ENCODE assay signal across 23 cellular contexts in the genomic region with DNA sequence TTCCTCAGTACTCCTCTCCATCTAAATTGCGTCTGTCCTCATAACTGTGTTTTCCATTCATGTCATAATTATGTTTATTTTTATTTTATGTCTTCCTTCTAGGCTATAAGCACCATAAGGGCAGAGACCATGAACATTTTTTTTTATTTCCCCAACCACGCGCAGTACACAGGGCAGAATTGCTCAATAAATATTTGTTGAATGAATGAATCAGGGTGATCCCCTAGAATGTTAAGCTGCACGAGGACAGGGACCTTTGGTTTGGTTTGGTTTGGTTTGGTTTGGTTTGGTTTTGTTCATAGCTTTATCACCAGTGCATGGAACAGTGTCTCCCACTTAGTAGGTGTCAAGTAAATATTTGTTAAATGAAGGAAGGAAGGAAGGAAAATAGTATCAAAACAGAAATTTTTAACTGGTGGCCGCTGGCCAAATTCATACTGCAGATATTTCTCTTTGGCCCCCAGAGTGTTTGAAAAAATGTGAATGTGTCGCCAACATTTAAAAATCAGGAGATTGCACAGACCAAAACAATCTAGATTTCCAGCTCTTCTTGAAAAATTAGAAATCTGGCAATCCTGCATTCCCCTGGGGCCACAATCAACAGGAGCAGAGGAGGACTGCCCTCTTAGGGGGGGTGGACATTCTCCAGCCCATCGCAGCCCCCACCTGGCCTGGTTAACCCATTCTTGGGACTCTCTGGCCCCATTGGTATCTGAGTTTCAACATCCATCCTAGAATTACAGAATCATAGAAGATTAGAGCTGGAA.
A peak's percentile ranks its signal among the peaks of the same experiment; 100 is the strongest.
DNase-seq lines count a peak whose midpoint lies in the region; ATAC-seq, FAIRE-seq and TF ChIP-seq lines count a peak whose summit lies in the region.
"Had no signal": no experiment of that assay in that cellular context is flagged by ENCODE, and none has a peak within 500 bp of the region (broad histone marks: within the 10 kb centered on the region; RNA-seq: fewer than 3 reads in every experiment).

No MANE protein-coding gene starts in this region.

- intact Hi-C loops in left lung (cut with DNase I) = no loop called here

- H3K4me1 ChIP-seq in left lung (no peaks in the 10 kb centered on the region), tibial nerve (no peaks in the 10 kb centered on the region)

- FAIRE-seq in HTR-8/SVneo (lab: Jason Lieb, UNC) = peak; percentile 77
- FAIRE-seq: GM12892, K562, keratinocyte had no signal

- 37 to 51% methylated on average over 7 of the region's 7 CpGs for WGBS in tibial nerve, 2 donors

- ATAC-seq in left lung = peak; percentile 43
- ATAC-seq: effector memory CD8-positive, alpha-beta T cell; K562; naive thymus-derived CD4-positive, alpha-beta T cell; stimulated activated memory B cell treated with anti-CD40 and anti-IgM and Interleukin-4, amounts not matched to agents 10 μg/mL and 1 μg/mL and 100 μg/mL, for 72 hours; T-helper 17 cell had no signal

- no peaks in the 10 kb centered on the region for H3K36me3 ChIP-seq in left lung
- H3K36me3 ChIP-seq in tibial nerve = peaks cover 0 to 71% (median 0%) of the 10 kb centered on the region in 3 donors

- H3K4me3 ChIP-seq in fibroblast of mammary gland (ENCODE audit: control insufficient read depth, low read depth, low read length) (no peak overlapping the region), left lung (no peak overlapping the region), tibial nerve (no peak overlapping the region)
- H3K4me3 ChIP-seq: K562 had no signal

- H3K9me3 ChIP-seq in left lung = peaks cover 0 to 21% of the 10 kb centered on the region in 2 donors
- peaks cover 0 to 27% (median 10%) of the 10 kb centered on the region in 4 donors for H3K9me3 ChIP-seq in tibial nerve

- DNase-seq in HTR-8/SVneo (ENCODE audit: insufficient read length, low spot score) = no peak
- peak; percentile 69 for DNase-seq in fibroblast of mammary gland (ENCODE audit: low read depth)
- DNase-seq in left lung = no peak
- peak in 1 of 2 donors; percentile 68 for DNase-seq in tibial nerve (ENCODE audit: low spot score in 2 of 2)
- no peak for DNase-seq in NCI-H2171 treated with DMSO at 0.1 percent for 48 hours (lab: John Stamatoyannopoulos, UW)
- DNase-seq in NCI-H2227 treated with DMSO at 0.1 percent for 48 hours (lab: John Stamatoyannopoulos, UW) = no peak
- no peak for DNase-seq in activated CD8-positive, alpha-beta memory T cell treated with anti-CD3 and anti-CD28 coated beads for 24 hours
- DNase-seq: activated naive CD4-positive, alpha-beta T cell; DMS79; effector memory CD8-positive, alpha-beta T cell; GOT3; hypothalamus; mesendoderm; naive thymus-derived CD4-positive, alpha-beta T cell; NCI-H1694 treated with DMSO at 0.1 percent for 48 hours; NCI-H82; OCI-M1; SIG-M5; T-helper 17 cell had no signal

- peak in 1 of 2 donors; percentile 59 for TF ChIP-seq EP300 in tibial nerve (IDR thresholded peaks at IDR 0.05)

- no peak overlapping the region for H3K27ac ChIP-seq in left lung
- H3K27ac ChIP-seq in tibial nerve = peak overlapping the region in 3 of 4 donors; percentile 23 to 73 (median 61)

- TF ChIP-seq CTCF in fibroblast of mammary gland (conservative IDR thresholded peaks at IDR 0.05; ENCODE audit: control insufficient read depth, insufficient read depth, low read depth, low read length) (no peak), left lung (IDR thresholded peaks at IDR 0.05) (no peak), tibial nerve (IDR thresholded peaks at IDR 0.05) (no peak)

- H3K27me3 ChIP-seq in left lung (peaks cover 0 to 12% of the 10 kb centered on the region in 2 donors), tibial nerve (no peaks in the 10 kb centered on the region)

- TF ChIP-seq POLR2A in tibial nerve (IDR thresholded peaks at IDR 0.05) = no peak

Comparison
In these comparisons a context has a peak if more than half of its experiments do, and no peak if none do; other contexts are left out.
1. H3K27ac ChIP-seq: peak in tibial nerve (3 of 4); none in left lung (0 of 2).